In the genomic region with DNA sequence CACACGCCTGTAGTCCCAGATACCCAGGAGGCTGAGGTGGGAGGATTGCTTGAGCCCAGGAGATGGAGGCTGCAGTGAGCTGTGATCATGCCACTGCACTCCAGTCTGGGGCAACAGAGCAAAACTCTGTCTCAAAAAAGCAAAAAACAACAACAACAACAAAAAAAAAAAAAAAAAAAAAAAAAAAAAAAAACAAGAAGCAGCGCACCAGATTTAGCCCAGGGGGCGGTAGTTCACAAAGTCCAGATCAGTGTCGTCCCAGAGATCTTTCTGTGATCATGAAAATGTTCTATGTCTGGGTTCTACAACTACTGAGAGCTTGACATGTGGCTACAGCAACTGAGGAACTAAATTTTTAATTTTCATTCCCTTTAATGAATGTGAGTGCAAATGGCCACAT, we compare ENCODE assay signal across 11 cellular contexts. TPM values are rescaled to one million over a fixed set of nuclear protein-coding genes. Genes with fewer than 3 reads are reported as not detected.
DNase-seq lines count a peak whose midpoint lies in the region; ATAC-seq and TF ChIP-seq lines count a peak whose summit lies in the region.
"Had no signal": no experiment of that assay in that cellular context is flagged by ENCODE, and none has a peak within 500 bp of the region (broad histone marks: within the 10 kb centered on the region; RNA-seq: fewer than 3 reads in every experiment).

No MANE protein-coding gene starts in this region.

- no peak overlapping the region for H3K4me3 Mint-ChIP-seq in T-helper 17 cell
- H3K4me3 Mint-ChIP-seq in activated naive CD4-positive, alpha-beta T cell treated with anti-CD3 and anti-CD28 coated beads for 36 hours: no peak overlapping the region
- H3K4me3 Mint-ChIP-seq: activated naive CD4-positive, alpha-beta T cell treated with anti-CD3 and anti-CD28 coated beads, Interleukin-2, amount 10 ng/mL, durations not matched to agents 7 days and 5 days had no signal

- no peaks in the 10 kb centered on the region for H3K4me1 Mint-ChIP-seq in T-helper 17 cell
- H3K4me1 Mint-ChIP-seq in activated naive CD4-positive, alpha-beta T cell treated with anti-CD3 and anti-CD28 coated beads for 36 hours (ENCODE audit: low read depth): no peaks in the 10 kb centered on the region
- H3K4me1 Mint-ChIP-seq: activated naive CD4-positive, alpha-beta T cell treated with anti-CD3 and anti-CD28 coated beads, Interleukin-2, amount 10 ng/mL, durations not matched to agents 7 days and 5 days had no signal

- H3K27ac Mint-ChIP-seq in T-helper 17 cell: no peak overlapping the region
- H3K27ac Mint-ChIP-seq in activated naive CD4-positive, alpha-beta T cell treated with anti-CD3 and anti-CD28 coated beads for 36 hours: no peak overlapping the region
- H3K27ac Mint-ChIP-seq: activated naive CD4-positive, alpha-beta T cell treated with anti-CD3 and anti-CD28 coated beads, Interleukin-2, amount 10 ng/mL, durations not matched to agents 7 days and 5 days had no signal

- DNase-seq in ACHN (peak; percentile 62), RWPE1 (ENCODE audit: low spot score) (no peak), germinal center (ENCODE audit: low spot score) (peak; percentile 22), CD1c-positive myeloid dendritic cell (ENCODE audit: extremely low spot score) (no peak), T-helper 17 cell (no peak)
- DNase-seq in activated naive CD4-positive, alpha-beta T cell treated with anti-CD3 and anti-CD28 coated beads for 36 hours: no peak
- DNase-seq: activated naive CD4-positive, alpha-beta T cell treated with anti-CD3 and anti-CD28 coated beads, Interleukin-2, amount 10 ng/mL, durations not matched to agents 7 days and 5 days; esophagus squamous epithelium; testis had no signal

- H3K36me3 Mint-ChIP-seq in T-helper 17 cell (ENCODE audit: low read depth): peaks cover 13% of the 10 kb centered on the region
- peaks cover 67% of the 10 kb centered on the region for H3K36me3 Mint-ChIP-seq in activated naive CD4-positive, alpha-beta T cell treated with anti-CD3 and anti-CD28 coated beads for 36 hours (ENCODE audit: low read depth)

- POLR2A ChIA-PET in RWPE1 (lab: Yijun Ruan, JAX; ENCODE audit: low non-redundant PET): interaction anchor here (0.7 kb wide), 1 partner anchor 18 kb away, joined by 9 read pairs; no protein-coding TSS in a partner anchor

- peaks cover 3% of the 10 kb centered on the region for H3K9me3 ChIP-seq in T-helper 17 cell (ENCODE audit: control insufficient read depth, low read length, poor library complexity, severe bottlenecking)
- H3K9me3 ChIP-seq: esophagus squamous epithelium, testis had no signal

- ATAC-seq in T-helper 17 cell: no peak
- ATAC-seq in HG03108 (IDR thresholded peaks at IDR 0.05; ENCODE audit: unreplicated experiment): no peak

- in situ Hi-C loops in ACHN (cut with HindIII; ENCODE audit: low pct_ligation_motif_present, low pct_unique_long_range_greater_than_20kb, low sequenced_read_pairs): no loop called here

- H3K27ac ChIP-seq in RWPE1: no peak overlapping the region
- H3K27ac ChIP-seq: esophagus squamous epithelium, testis had no signal

- peaks cover 7% of the 10 kb centered on the region for H3K9me3 Mint-ChIP-seq in activated naive CD4-positive, alpha-beta T cell treated with anti-CD3 and anti-CD28 coated beads for 36 hours

- CTCF ChIA-PET in RWPE1 (lab: Yijun Ruan, JAX): interaction anchor here (0.6 to 1.1 kb wide), 2 partner anchors 13 to 110 kb away, joined by 3 to 4 read pairs; no protein-coding TSS in a partner anchor
- CTCF ChIA-PET in activated naive CD4-positive, alpha-beta T cell treated with anti-CD3 and anti-CD28 coated beads for 36 hours (lab: Charles Lee): interaction anchor here (0.6 to 3.9 kb wide), 4 partner anchors 12 to 376 kb away, joined by 3 to 30 read pairs (median 3); no protein-coding TSS in a partner anchor

- intact Hi-C loops in activated naive CD4-positive, alpha-beta T cell treated with anti-CD3 and anti-CD28 coated beads for 36 hours (cut with micrococcal nuclease): no loop called here

- TF ChIP-seq CTCF in GM12872 (IDR thresholded peaks at IDR 0.05; ENCODE audit: insufficient read depth, low read depth, low read length) (peak; percentile 46), RWPE1 (conservative IDR thresholded peaks at IDR 0.05; ENCODE audit: low read depth) (0 out of 2 replicates have a peak, but pooled peaks have one; percentile 21)

- H3K27me3 Mint-ChIP-seq in T-helper 17 cell: no peaks in the 10 kb centered on the region
- no peaks in the 10 kb centered on the region for H3K27me3 Mint-ChIP-seq in activated naive CD4-positive, alpha-beta T cell treated with anti-CD3 and anti-CD28 coated beads for 36 hours (ENCODE audit: low read depth)
- H3K27me3 Mint-ChIP-seq: activated naive CD4-positive, alpha-beta T cell treated with anti-CD3 and anti-CD28 coated beads, Interleukin-2, amount 10 ng/mL, durations not matched to agents 7 days and 5 days had no signal

RNA-seq across cellular contexts. Expression of a gene that starts 27.4 kb away (rescaled TPM):
- 10 to 100 TPM; 35.4 to 45.3 TPM for total RNA-seq in T-helper 17 cell
- 100 to 1,000 TPM; 191 to 196 TPM for total RNA-seq in activated naive CD4-positive, alpha-beta T cell treated with anti-CD3 and anti-CD28 coated beads for 36 hours

RNA-seq across cellular contexts. Expression of a gene that starts 50.8 kb away (rescaled TPM):
- 10 to 100 TPM; 20.7 to 27.7 TPM for total RNA-seq in T-helper 17 cell
- 10 to 100 TPM in 1 of 2 experiments, 1 to 10 TPM in 1; 8.3 to 10.7 TPM for total RNA-seq in activated naive CD4-positive, alpha-beta T cell treated with anti-CD3 and anti-CD28 coated beads for 36 hours

Comparison
In these comparisons a context has a peak if more than half of its experiments do, and no peak if none do; other contexts are left out.
1. DNase-seq: peak in ACHN (single experiment) and germinal center (single experiment); none in RWPE1 (single experiment), CD1c-positive myeloid dendritic cell (single experiment), T-helper 17 cell (0 of 3) and activated naive CD4-positive, alpha-beta T cell treated with anti-CD3 and anti-CD28 coated beads for 36 hours (single experiment).
2. RNA of a gene that starts 27.4 kb away (total RNA-seq): 191 to 196 TPM in activated naive CD4-positive, alpha-beta T cell treated with anti-CD3 and anti-CD28 coated beads for 36 hours; 35.4 to 45.3 TPM in T-helper 17 cell; every median in the first group is over 4 times any median in the second.